ENCODE assay signal across 15 cellular contexts in genomic region chr2:10225291-10226031, GRCh38.
DNase-seq lines count a peak whose midpoint lies in the region; ATAC-seq and TF ChIP-seq lines count a peak whose summit lies in the region.
"Had no signal": no experiment of that assay in that cellular context is flagged by ENCODE, and none has a peak within 500 bp of the region (broad histone marks: within the 10 kb centered on the region; RNA-seq: fewer than 3 reads in every experiment).

No MANE protein-coding gene starts in this region.

- H3K36me3 ChIP-seq in RWPE2 (ENCODE audit: low read depth) (no peaks in the 10 kb centered on the region), sigmoid colon (no peaks in the 10 kb centered on the region)

- H3K27me3 ChIP-seq in RWPE2 (ENCODE audit: insufficient read depth, poor library complexity, severe bottlenecking) (no peaks in the 10 kb centered on the region), sigmoid colon (no peaks in the 10 kb centered on the region)

- ATAC-seq in RWPE2 (ENCODE audit: low read depth) (no peak), left colon (peak; percentile 27)
- ATAC-seq: activated CD4-positive, CD25-positive, alpha-beta regulatory T cell treated with anti-CD3 and anti-CD28 coated beads, Interleukin-2, amount 50 U/mL, for 24 hours; activated CD8-positive, alpha-beta memory T cell treated with anti-CD3 and anti-CD28 coated beads, Interleukin-2, amount 10 ng/mL, durations not matched to agents 7 days and 5 days had no signal

- DNase-seq in activated CD8-positive, alpha-beta memory T cell treated with anti-CD3 and anti-CD28 coated beads, Interleukin-2, amount 50 U/mL, for 4 hours: peak; percentile 9
- DNase-seq in activated CD8-positive, alpha-beta memory T cell treated with anti-CD3 and anti-CD28 coated beads, Interleukin-2, amount 50 U/mL, for 48 hours: no peak
- peak; percentile 34 for DNase-seq in RWPE2 (ENCODE audit: low spot score)
- peak; percentile 17 to 26 for DNase-seq in left colon
- peak; percentile 47 for DNase-seq in sigmoid colon
- DNase-seq in NCI-H1092 treated with DMSO at 0.1 percent for 48 hours (lab: John Stamatoyannopoulos, UW): no peak
- DNase-seq in stimulated activated CD4-positive, alpha-beta T cell treated with anti-CD3 and anti-CD28 coated beads, Interleukin-12 subunit alpha, Interleukin-12 subunit beta, amount 100 ng/mL, for 4 hours: no peak
- DNase-seq in NCI-H774 (lab: John Stamatoyannopoulos, UW): no peak
- DNase-seq: activated CD8-positive, alpha-beta memory T cell treated with anti-CD3 and anti-CD28 coated beads, Interleukin-2, amount 10 ng/mL, durations not matched to agents 7 days and 5 days; activated naive CD4-positive, alpha-beta T cell treated with anti-CD3 and anti-CD28 coated beads for 36 hours; HFFc6; NCI-H1436; NCI-H524 treated with DMSO at 0.1 percent for 48 hours; OCI-M1 had no signal

- H3K9me3 ChIP-seq in RWPE2 (ENCODE audit: severe bottlenecking): no peaks in the 10 kb centered on the region
- H3K9me3 ChIP-seq in sigmoid colon: no peaks in the 10 kb centered on the region

- H3K4me3 ChIP-seq in RWPE2 (ENCODE audit: severe bottlenecking) (no peak overlapping the region), sigmoid colon (no peak overlapping the region)

- peaks cover 6% of the 10 kb centered on the region for H3K4me1 ChIP-seq in RWPE2 (ENCODE audit: insufficient read depth, poor library complexity, severe bottlenecking)
- no peaks in the 10 kb centered on the region for H3K4me1 ChIP-seq in sigmoid colon

- 29 to 71% methylated on average over 15 of the region's 15 CpGs for WGBS in sigmoid colon, 2 donors

- no peak for TF ChIP-seq EP300 in sigmoid colon (IDR thresholded peaks at IDR 0.05)

- TF ChIP-seq CTCF in RWPE2 (IDR thresholded peaks at IDR 0.05; ENCODE audit: poor library complexity, severe bottlenecking) (no peak), sigmoid colon (IDR thresholded peaks at IDR 0.05) (no peak)

- intact Hi-C loops in left colon (cut with DNase I, micrococcal nuclease): no loop called here
- intact Hi-C loops in sigmoid colon (cut with DNase I): no loop called here

- H3K27ac ChIP-seq in RWPE2 (ENCODE audit: poor library complexity, severe bottlenecking) (no peak overlapping the region), sigmoid colon (no peak overlapping the region)

- TF ChIP-seq POLR2A in sigmoid colon (IDR thresholded peaks at IDR 0.05): no peak

Comparison
In these comparisons a context has a peak if more than half of its experiments do, and no peak if none do; other contexts are left out.
1. DNase-seq: peak in activated CD8-positive, alpha-beta memory T cell treated with anti-CD3 and anti-CD28 coated beads, Interleukin-2, amount 50 U/mL, for 4 hours (single experiment), RWPE2 (single experiment), left colon (2 of 2) and sigmoid colon (single experiment); none in activated CD8-positive, alpha-beta memory T cell treated with anti-CD3 and anti-CD28 coated beads, Interleukin-2, amount 50 U/mL, for 48 hours (single experiment), NCI-H1092 treated with DMSO at 0.1 percent for 48 hours (single experiment), stimulated activated CD4-positive, alpha-beta T cell treated with anti-CD3 and anti-CD28 coated beads, Interleukin-12 subunit alpha, Interleukin-12 subunit beta, amount 100 ng/mL, for 4 hours (single experiment) and NCI-H774 (single experiment).